Comparison of ENCODE assay signal across 11 cellular contexts in the genomic region with DNA sequence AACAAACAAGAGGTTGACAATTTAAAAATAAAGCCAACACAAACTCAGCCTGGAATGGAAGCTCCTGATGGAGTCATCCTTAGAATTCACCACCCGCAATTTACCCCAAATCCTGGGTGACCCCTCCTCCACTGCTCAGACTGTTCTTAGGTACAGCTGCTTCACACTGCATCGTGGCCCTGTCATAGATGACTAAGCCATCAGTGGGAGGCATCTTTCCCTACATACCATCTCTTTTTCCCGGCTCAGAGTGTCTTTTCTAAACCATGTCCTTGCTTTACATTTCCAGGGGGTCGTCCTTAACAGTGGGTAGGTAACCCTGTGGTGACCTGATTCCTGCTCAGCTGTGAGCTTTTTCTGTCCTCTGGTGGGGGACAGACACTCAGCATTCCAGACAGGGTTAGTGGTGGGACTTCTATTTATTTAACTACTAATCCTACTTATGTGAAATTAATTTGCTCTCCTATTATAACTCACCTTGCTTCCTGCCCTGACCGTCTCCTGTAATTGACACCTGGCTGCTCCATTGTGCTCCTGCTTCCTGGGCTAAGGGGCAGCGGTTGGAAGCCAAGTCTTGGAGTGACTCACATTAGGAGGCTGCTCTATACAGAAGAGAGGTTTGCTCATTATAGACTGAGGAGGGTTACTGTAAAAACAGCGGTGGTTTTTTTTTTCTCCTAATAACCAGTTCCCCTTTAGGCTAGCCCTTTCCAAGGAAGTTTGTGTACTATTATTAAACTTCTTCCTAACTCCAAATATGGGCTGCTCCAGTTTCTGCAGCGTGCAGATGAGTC. TPM values are rescaled to one million over a fixed set of nuclear protein-coding genes. Genes with fewer than 3 reads are reported as not detected.
A peak's percentile ranks its signal among the peaks of the same experiment; 100 is the strongest.
DNase-seq lines count a peak whose midpoint lies in the region; ATAC-seq and TF ChIP-seq lines count a peak whose summit lies in the region.
"Had no signal": no experiment of that assay in that cellular context is flagged by ENCODE, and none has a peak within 500 bp of the region (broad histone marks: within the 10 kb centered on the region; RNA-seq: fewer than 3 reads in every experiment).

No MANE protein-coding gene starts in this region.

- ATAC-seq in omental fat pad (ENCODE audit: low FRiP score), result peak; percentile 62
- ATAC-seq: T-cell had no signal

- no peaks in the 10 kb centered on the region for H3K9me3 ChIP-seq in BE2C
- no peaks in the 10 kb centered on the region for H3K9me3 ChIP-seq in colonic mucosa

- H3K36me3 ChIP-seq in BE2C (no peaks in the 10 kb centered on the region), colonic mucosa (no peaks in the 10 kb centered on the region)

- H3K4me3 ChIP-seq in BE2C (ENCODE audit: low read depth, low read length) (no peak overlapping the region), colonic mucosa (no peak overlapping the region)

- no peak for TF ChIP-seq CTCF in omental fat pad (IDR thresholded peaks at IDR 0.05)
- no peak for TF ChIP-seq CTCF in BE2C (IDR thresholded peaks at IDR 0.05; ENCODE audit: low read depth, low read length)
- TF ChIP-seq CTCF in colonic mucosa (IDR thresholded peaks at IDR 0.05), result no peak

- H3K4me1 ChIP-seq in BE2C (no peaks in the 10 kb centered on the region; the same call in 1 of the 2 replicates), colonic mucosa (no peaks in the 10 kb centered on the region)

- H3K27me3 ChIP-seq in BE2C (no peaks in the 10 kb centered on the region), colonic mucosa (no peaks in the 10 kb centered on the region)

- intact Hi-C loops in colonic mucosa (cut with DNase I), result no loop called here

- DNase-seq in EH (ENCODE audit: low read depth), result peak; percentile 90
- DNase-seq in NCI-H2029 treated with DMSO at 0.1 percent for 48 hours (lab: John Stamatoyannopoulos, UW), result peak; percentile 25
- peak; percentile 33 for DNase-seq in dermis blood vessel endothelial cell
- DNase-seq in omental fat pad (ENCODE audit: low spot score), result peak; percentile 22
- DNase-seq in BE2C, result no peak
- no peak for DNase-seq in colonic mucosa
- no peak for DNase-seq in activated gamma-delta T cell (lab: John Stamatoyannopoulos, UW)
- DNase-seq in putamen (ENCODE audit: low spot score), result no peak
- DNase-seq: left cardiac atrium, NCI-H1694 treated with DMSO at 0.1 percent for 48 hours, T-cell had no signal

- H3K27ac ChIP-seq in colonic mucosa, result no peak overlapping the region

- H3K9ac ChIP-seq in colonic mucosa (ENCODE audit: low read depth in 2 of 2, low read length in 2 of 2), result no peak overlapping the region

RNA-seq across cellular contexts. Expression of a gene that starts 40.6 kb away (rescaled TPM):
- total RNA-seq in dermis blood vessel endothelial cell (3.6 and 6.4 TPM in 2 replicates), omental fat pad (10 to 100 TPM in 1 of 4 donors, 1 to 10 TPM in 3; 8.5 to 10.4 (median 9.2) TPM), colonic mucosa (1 to 10 TPM; 5.9 to 9.4 TPM)
- 5.2 TPM for polyA plus RNA-seq in BE2C (2012; ENCODE audit: insufficient read depth, insufficient read length, low read depth)

Comparison
In these comparisons a context has a peak if more than half of its experiments do, and no peak if none do; other contexts are left out.
1. DNase-seq: peak in EH (single experiment), NCI-H2029 treated with DMSO at 0.1 percent for 48 hours (single experiment), dermis blood vessel endothelial cell (single experiment) and omental fat pad (single experiment); none in BE2C (single experiment), colonic mucosa (single experiment), activated gamma-delta T cell (single experiment) and putamen (single experiment).